Comparison of ENCODE assay signal across 8 cellular contexts in genomic region chrX:13281289-13281688, GRCh38. TPM values are rescaled to one million over a fixed set of nuclear protein-coding genes. Genes with fewer than 3 reads are reported as not detected.
"Had no signal": no experiment of that assay in that cellular context is flagged by ENCODE, and none has a peak within 500 bp of the region (broad histone marks: within the 10 kb centered on the region; RNA-seq: fewer than 3 reads in every experiment).

No MANE protein-coding gene starts in this region.

- H3K4me3 ChIP-seq: GM23338, HAP-1 had no signal

- H3K36me3 ChIP-seq: HAP-1 had no signal

- H3K4me2 ChIP-seq: GM23338 had no signal

- DNase-seq: H7, IMR-90, KBM-7 had no signal

- FAIRE-seq: HTR-8/SVneo had no signal

- H2AFZ ChIP-seq: GM23338 had no signal

RNA-seq across cellular contexts. Expression of gene ATXN3L, which starts 38.6 kb away (rescaled TPM):
- total RNA-seq: GM23338, H4, H7, HT-29, IMR-90 had no signal
- polyA plus RNA-seq: GM23338, IMR-90 had no signal
